In genomic region chr2:219628235-219628985, GRCh38 we compare ENCODE assay signal across 12 cellular contexts. TPM values are rescaled to one million over a fixed set of nuclear protein-coding genes. Genes with fewer than 3 reads are reported as not detected.
DNase-seq lines count a peak whose midpoint lies in the region; ATAC-seq, FAIRE-seq and TF ChIP-seq lines count a peak whose summit lies in the region.
"Had no signal": no experiment of that assay in that cellular context is flagged by ENCODE, and none has a peak within 500 bp of the region (broad histone marks: within the 10 kb centered on the region; RNA-seq: fewer than 3 reads in every experiment).

No MANE protein-coding gene starts in this region.

- peaks cover 0 to 1% of the 10 kb centered on the region in 2 experiments for H4K20me1 ChIP-seq in H1 (replicated peaks in 1 of 2; ENCODE audit: control insufficient read depth in 1 of 2, insufficient read depth in 2 of 2, low read length in 2 of 2)

- H3K27ac ChIP-seq in H1 (ENCODE audit: low read depth, low read length) (no peak overlapping the region), mesenchymal stem cell (ENCODE audit: low read length, poor library complexity, severe bottlenecking) (no peak overlapping the region), upper lobe of right lung (no peak overlapping the region)
- H3K27ac ChIP-seq: KMS-11 had no signal

- H2BK12ac ChIP-seq in H1 (ENCODE audit: low read depth, low read length) (peak overlapping the region; percentile 93; the same call in 1 of the 2 replicates), mesenchymal stem cell (ENCODE audit: low read length in 2 of 2) (no peak overlapping the region)

- TF ChIP-seq POLR2A in H1 (IDR thresholded peaks at IDR 0.05; ENCODE audit: control extremely low read depth in 1 of 2, low read depth in 2 of 2, low read length in 2 of 2) = no peak

- H2BK20ac ChIP-seq in H1 (ENCODE audit: low read length) = no peak overlapping the region

- CTCF ChIA-PET in activated naive CD4-positive, alpha-beta T cell treated with anti-CD3 and anti-CD28 coated beads, Interleukin-2, amount 10 ng/mL, durations not matched to agents 7 days and 5 days (lab: Charles Lee) = interaction anchor here (0.7 kb wide), 1 partner anchor 8 kb away, joined by 3 read pairs; no protein-coding TSS in a partner anchor
- CTCF ChIA-PET in H1 (lab: Charles Lee; ENCODE audit: partially characterized antibody) = interaction anchor here (0.9 to 22.0 kb wide), 8 partner anchors 10 to 88 kb away, joined by 3 to 356 read pairs (median 12); partner anchors contain the start of genes CHPF, STK11IP and TMEM198

- TF ChIP-seq RAD21 in H1 (IDR thresholded peaks at IDR 0.05 in 1 of 2, conservative IDR thresholded peaks at IDR 0.05 in 1 of 2; ENCODE audit: low read depth in 2 of 2, low read length in 2 of 2) = no peak

- H3K27me3 Mint-ChIP-seq in activated naive CD4-positive, alpha-beta T cell treated with anti-CD3 and anti-CD28 coated beads, Interleukin-2, amount 10 ng/mL, durations not matched to agents 7 days and 5 days = peaks cover 67% of the 10 kb centered on the region

- no peak overlapping the region for H2BK120ac ChIP-seq in H1 (replicated peaks; ENCODE audit: low read depth, low read length)
- H2BK120ac ChIP-seq in mesenchymal stem cell (ENCODE audit: low read depth, low read length) = no peak overlapping the region

- H3K9ac ChIP-seq in H1 (replicated peaks in 1 of 4; ENCODE audit: extremely low read depth in 1 of 4, low read depth in 3 of 4, low read length in 3 of 4) = no peak overlapping the region
- peak overlapping the region; percentile 62 for H3K9ac ChIP-seq in mesenchymal stem cell (ENCODE audit: low read length)
- H3K9ac ChIP-seq: KMS-11 had no signal

- H3K27me3 ChIP-seq in H1 (replicated peaks in 1 of 4; ENCODE audit: control insufficient read depth in 3 of 4, extremely low read depth in 1 of 4, insufficient read depth in 3 of 4, low read length in 3 of 4) (peaks cover 0 to 11% (median 6%) of the 10 kb centered on the region in 4 experiments; a peak in 5 of 7 replicates), mesenchymal stem cell (ENCODE audit: control insufficient read depth in 1 of 2, insufficient read depth in 1 of 2, low read length in 2 of 2) (peaks cover 4 to 16% of the 10 kb centered on the region in 2 experiments), upper lobe of right lung (no peaks in the 10 kb centered on the region)

- no peak for TF ChIP-seq EP300 in H1 (IDR thresholded peaks at IDR 0.05; ENCODE audit: borderline replicate concordance in 1 of 2, low read depth in 2 of 2, low read length in 2 of 2)

- H2BK5ac ChIP-seq in H1 (ENCODE audit: low read depth, low read length) (0 out of 2 replicates have a peak overlapping the region, but pooled peaks have one; percentile 9), mesenchymal stem cell (ENCODE audit: low read depth, low read length, poor library complexity, severe bottlenecking) (no peak overlapping the region)

- no peaks in the 10 kb centered on the region for H3K36me3 Mint-ChIP-seq in activated naive CD4-positive, alpha-beta T cell treated with anti-CD3 and anti-CD28 coated beads, Interleukin-2, amount 10 ng/mL, durations not matched to agents 7 days and 5 days
- H3K36me3 Mint-ChIP-seq: activated CD8-positive, alpha-beta memory T cell treated with anti-CD3 and anti-CD28 coated beads, Interleukin-2, amount 10 ng/mL, durations not matched to agents 7 days and 5 days had no signal

- peak overlapping the region; percentile 22 for H4K5ac ChIP-seq in H1 (ENCODE audit: insufficient read length, low read depth, low read length)

- no peaks in the 10 kb centered on the region for H3K9me3 Mint-ChIP-seq in activated naive CD4-positive, alpha-beta T cell treated with anti-CD3 and anti-CD28 coated beads, Interleukin-2, amount 10 ng/mL, durations not matched to agents 7 days and 5 days

- H3K4me3 Mint-ChIP-seq in activated naive CD4-positive, alpha-beta T cell treated with anti-CD3 and anti-CD28 coated beads, Interleukin-2, amount 10 ng/mL, durations not matched to agents 7 days and 5 days = peak overlapping the region; percentile 15
- H3K4me3 Mint-ChIP-seq: activated CD8-positive, alpha-beta memory T cell treated with anti-CD3 and anti-CD28 coated beads, Interleukin-2, amount 10 ng/mL, durations not matched to agents 7 days and 5 days had no signal

- H3K4me1 ChIP-seq in H1 (replicated peaks in 1 of 4; ENCODE audit: control insufficient read depth in 3 of 4, insufficient read depth in 4 of 4, low read length in 3 of 4) (peaks cover 0 to 12% (median 9%) of the 10 kb centered on the region in 4 experiments; a peak in 5 of 7 replicates), mesenchymal stem cell (ENCODE audit: control insufficient read depth, insufficient read depth, low read depth, low read length) (peaks cover 18% of the 10 kb centered on the region), upper lobe of right lung (no peaks in the 10 kb centered on the region)

- ATAC-seq in upper lobe of right lung (no peak), HG02588 (IDR thresholded peaks at IDR 0.05; ENCODE audit: unreplicated experiment) (no peak), HG03432 (IDR thresholded peaks at IDR 0.05; ENCODE audit: unreplicated experiment) (no peak)

- H3K14ac ChIP-seq in H1 (ENCODE audit: insufficient read length) = no peak overlapping the region
- H3K14ac ChIP-seq in mesenchymal stem cell (ENCODE audit: low read length in 2 of 2) = no peak overlapping the region

- peak overlapping the region; percentile 60 for H3K18ac ChIP-seq in H1 (ENCODE audit: extremely low read depth, low read length)
- no peak overlapping the region for H3K18ac ChIP-seq in mesenchymal stem cell (ENCODE audit: low read depth in 1 of 2, low read length in 2 of 2)

- H3K79me2 ChIP-seq in H1 (ENCODE audit: control insufficient read depth in 1 of 2, insufficient read depth in 2 of 2, low read length in 2 of 2) = no peaks in the 10 kb centered on the region

- intact Hi-C loops in upper lobe of right lung (cut with DNase I) = no loop called here

- H3K56ac ChIP-seq in H1 (replicated peaks; ENCODE audit: insufficient read length, low read depth, low read length) = no peak overlapping the region

- H4K91ac ChIP-seq in H1 (replicated peaks; ENCODE audit: insufficient read length, low read length) (peak overlapping the region; percentile 80), mesenchymal stem cell (ENCODE audit: low read length) (no peak overlapping the region)

- FAIRE-seq in H1 (lab: Jason Lieb, UNC) = no peak
- FAIRE-seq: GM12878 had no signal

- no peak overlapping the region for H3K27ac Mint-ChIP-seq in activated naive CD4-positive, alpha-beta T cell treated with anti-CD3 and anti-CD28 coated beads, Interleukin-2, amount 10 ng/mL, durations not matched to agents 7 days and 5 days
- H3K27ac Mint-ChIP-seq: activated CD8-positive, alpha-beta memory T cell treated with anti-CD3 and anti-CD28 coated beads, Interleukin-2, amount 10 ng/mL, durations not matched to agents 7 days and 5 days had no signal

- TF ChIP-seq CTCF in H1 (IDR thresholded peaks at IDR 0.05; ENCODE audit: control extremely low read depth in 1 of 3, insufficient read depth in 1 of 3, low read depth in 1 of 3, low read length in 3 of 3) = no peak
- no peak for TF ChIP-seq CTCF in upper lobe of right lung (IDR thresholded peaks at IDR 0.05)

- H3K4ac ChIP-seq in H1 (replicated peaks; ENCODE audit: insufficient read length, low read depth, low read length) (peak overlapping the region; percentile 53), mesenchymal stem cell (ENCODE audit: low read depth in 1 of 2, low read length in 2 of 2) (no peak overlapping the region)

- peaks cover 3% of the 10 kb centered on the region; the same call in 1 of the 2 replicates for H3K23me2 ChIP-seq in H1 (ENCODE audit: low read depth, low read length)

- H3K23ac ChIP-seq in H1 (ENCODE audit: insufficient read length) (no peak overlapping the region), mesenchymal stem cell (ENCODE audit: low read length in 2 of 2) (peak overlapping the region in 1 of 2 experiments; percentile 35)

- 82% methylated on average over 11 of the region's 26 CpGs; no CpG with 5 or more reads in 1 of the 2 experiments for WGBS in H1 (ENCODE audit: extremely low coverage in 1 of 2, insufficient coverage in 1 of 2, insufficient read length in 1 of 2, insufficient replicate concordance in 2 of 2, low coverage in 1 of 2, low lambda C conversion rate in 2 of 2, missing lambda C conversion rate in 1 of 2), 2 experiments
- 91% methylated on average over 26 of the region's 26 CpGs for WGBS in mesenchymal stem cell

- H3K4me3 ChIP-seq in H1 (ENCODE audit: extremely low read depth in 1 of 4, insufficient read depth in 2 of 4, low read depth in 3 of 4, low read length in 4 of 4) (peak overlapping the region; percentile 31 to 85 (median 58)), mesenchymal stem cell (ENCODE audit: insufficient read depth in 1 of 2, low read depth in 1 of 2, low read length in 2 of 2) (peak overlapping the region in 1 of 2 experiments; percentile 67), upper lobe of right lung (no peak overlapping the region)
- H3K4me3 ChIP-seq: GM12878 had no signal

- H3K36me3 ChIP-seq in H1 (ENCODE audit: control insufficient read depth in 2 of 4, insufficient read depth in 4 of 4, low read length in 3 of 4) (no peaks in the 10 kb centered on the region), mesenchymal stem cell (ENCODE audit: control insufficient read depth in 1 of 2, insufficient read depth in 2 of 2, low read depth in 1 of 2, low read length in 2 of 2) (peaks cover 15 to 42% of the 10 kb centered on the region in 2 experiments), upper lobe of right lung (no peaks in the 10 kb centered on the region)

- DNase-seq in activated naive CD4-positive, alpha-beta T cell treated with anti-CD3 and anti-CD28 coated beads, Interleukin-2, amount 10 ng/mL, durations not matched to agents 7 days and 5 days = no peak
- no peak for DNase-seq in activated naive CD4-positive, alpha-beta T cell treated with anti-CD3 and anti-CD28 coated beads, Interleukin-2, amount 50 U/mL, for 16 hours
- DNase-seq in H1 (ENCODE audit: low read depth in 1 of 2, low spot score in 2 of 2) = no peak
- DNase-seq in mesenchymal stem cell = no peak
- peak; percentile 63 for DNase-seq in upper lobe of right lung
- DNase-seq in NCI-H226 = no peak
- DNase-seq: activated CD8-positive, alpha-beta memory T cell treated with anti-CD3 and anti-CD28 coated beads, Interleukin-2, amount 10 ng/mL, durations not matched to agents 7 days and 5 days; effector memory CD4-positive, alpha-beta T cell had no signal

- H2AK5ac ChIP-seq in H1 (ENCODE audit: low read depth, low read length) = peak overlapping the region; percentile 77
- H2AK5ac ChIP-seq in mesenchymal stem cell (ENCODE audit: low read length, severe bottlenecking) = no peak overlapping the region

- H2AFZ ChIP-seq in H1 (ENCODE audit: low read length) (no peak overlapping the region), mesenchymal stem cell (ENCODE audit: low read depth, low read length) (no peak overlapping the region)

- peak overlapping the region; percentile 88; the same call in 1 of the 2 replicates for H2BK15ac ChIP-seq in H1 (ENCODE audit: low read length)
- no peak overlapping the region for H2BK15ac ChIP-seq in mesenchymal stem cell (ENCODE audit: low read depth, poor library complexity, severe bottlenecking)

- peaks cover 5% of the 10 kb centered on the region for H3K4me1 Mint-ChIP-seq in activated naive CD4-positive, alpha-beta T cell treated with anti-CD3 and anti-CD28 coated beads, Interleukin-2, amount 10 ng/mL, durations not matched to agents 7 days and 5 days

- H3K4me2 ChIP-seq in H1 (ENCODE audit: insufficient read depth in 1 of 2, low read depth in 2 of 2, low read length in 2 of 2) = peak overlapping the region; percentile 61 to 75
- peak overlapping the region; percentile 87 for H3K4me2 ChIP-seq in mesenchymal stem cell (ENCODE audit: low read length, poor library complexity, severe bottlenecking)

- POLR2A ChIA-PET in H1 (lab: Charles Lee; ENCODE audit: partially characterized antibody) = interaction anchor here (1.1 to 2.5 kb wide), 3 partner anchors 10 to 58 kb away, joined by 3 to 11 read pairs (median 3); partner anchors contain the start of gene STK11IP

- H4K8ac ChIP-seq in H1 (ENCODE audit: extremely low read depth, insufficient read depth, low read length) (no peak overlapping the region; the same call in 1 of the 2 replicates), mesenchymal stem cell (ENCODE audit: low read length) (no peak overlapping the region)

- no peaks in the 10 kb centered on the region for H3K79me1 ChIP-seq in H1 (ENCODE audit: low read depth, low read length)
- H3K79me1 ChIP-seq in mesenchymal stem cell (replicated peaks; ENCODE audit: low read length, poor library complexity, severe bottlenecking) = no peaks in the 10 kb centered on the region

- H3K9me3 ChIP-seq in H1 (ENCODE audit: insufficient read depth in 2 of 2, low read depth in 1 of 2, low read length in 1 of 2) (no peaks in the 10 kb centered on the region), mesenchymal stem cell (ENCODE audit: control insufficient read depth, low read length) (no peaks in the 10 kb centered on the region), upper lobe of right lung (no peaks in the 10 kb centered on the region)

RNA-seq across cellular contexts. Expression of gene SLC4A3, which starts 1.0 kb away (rescaled TPM):
- total RNA-seq in H1 (2021; fragmentation: NEBNext Ultra II Directional; extraction: Animal tissue kit (Norgen Biotek cat#: 25700)) = 6.5 and 7.4 TPM in 2 replicates
- polyA plus RNA-seq in H1 (2011; rRNA removed) = 4.8 and 8.2 TPM in 2 replicates
- polyA plus RNA-seq in H1 (2011; cell fraction: cytosol; rRNA removed) = 5.4 TPM
- 37.1 TPM for polyA plus RNA-seq in H1 (2011; cell fraction: nucleus; rRNA removed)
- 5.8 to 8.2 TPM (median 6.5 TPM) in 4 replicates for polyA plus RNA-seq in H1 (2012, experiment 1 of 2)
- polyA plus RNA-seq in H1 (2012, experiment 2 of 2) = 4.7 TPM
- polyA plus RNA-seq in H1 (2013, experiment 1 of 2) = 4.7 TPM
- polyA plus RNA-seq in H1 (2013, experiment 2 of 2) = 4.8 TPM
- polyA minus RNA-seq in H1 (2011; rRNA and poly(A)+ RNA removed) = 2.8 and 5.1 TPM in 2 replicates
- 4.6 TPM for polyA minus RNA-seq in H1 (2011; cell fraction: cytosol; rRNA and poly(A)+ RNA removed)
- 9.8 TPM for polyA minus RNA-seq in H1 (2011; cell fraction: nucleus; rRNA and poly(A)+ RNA removed)
- 2.6 TPM for polyA plus RNA-seq in mesenchymal stem cell (2013, experiment 1 of 2)
- 2.6 TPM for polyA plus RNA-seq in mesenchymal stem cell (2013, experiment 2 of 2)
- total RNA-seq in upper lobe of right lung = 2.9 TPM
- total RNA-seq: activated CD8-positive, alpha-beta memory T cell treated with anti-CD3 and anti-CD28 coated beads, Interleukin-2, amount 10 ng/mL, durations not matched to agents 7 days and 5 days; GM12878 had no signal

RNA-seq across cellular contexts. Expression of gene STK11IP, which starts 30.8 kb away (rescaled TPM):
- 24.1 and 29.6 TPM in 2 replicates for total RNA-seq in H1 (2021; fragmentation: NEBNext Ultra II Directional; extraction: Animal tissue kit (Norgen Biotek cat#: 25700))
- polyA plus RNA-seq in H1 (2011; rRNA removed) = 18.5 and 26.5 TPM in 2 replicates
- 15.8 TPM for polyA plus RNA-seq in H1 (2011; cell fraction: cytosol; rRNA removed)
- 164 TPM for polyA plus RNA-seq in H1 (2011; cell fraction: nucleus; rRNA removed)
- 17.0 to 28.8 TPM (median 24.2 TPM) in 4 replicates for polyA plus RNA-seq in H1 (2012, experiment 1 of 2)
- polyA plus RNA-seq in H1 (2012, experiment 2 of 2) = 20.6 TPM
- 15.3 TPM for polyA plus RNA-seq in H1 (2013, experiment 1 of 2)
- 13.6 TPM for polyA plus RNA-seq in H1 (2013, experiment 2 of 2)
- 24.4 and 24.9 TPM in 2 replicates for polyA minus RNA-seq in H1 (2011; rRNA and poly(A)+ RNA removed)
- polyA minus RNA-seq in H1 (2011; cell fraction: cytosol; rRNA and poly(A)+ RNA removed) = 20.9 TPM
- 35.4 TPM for polyA minus RNA-seq in H1 (2011; cell fraction: nucleus; rRNA and poly(A)+ RNA removed)
- polyA plus RNA-seq in mesenchymal stem cell (2013, experiment 1 of 2) = 14.6 TPM
- polyA plus RNA-seq in mesenchymal stem cell (2013, experiment 2 of 2) = 13.3 TPM
- 25.7 TPM for total RNA-seq in upper lobe of right lung

RNA-seq across cellular contexts. Expression of gene INHA, which starts 56.3 kb away (rescaled TPM):
- total RNA-seq in H1 (2021; fragmentation: NEBNext Ultra II Directional; extraction: Animal tissue kit (Norgen Biotek cat#: 25700)) = 0.65 and 0.73 TPM in 2 replicates
- polyA plus RNA-seq in H1 (2011; rRNA removed) = 2.7 and 4.3 TPM in 2 replicates
- polyA plus RNA-seq in H1 (2011; cell fraction: cytosol; rRNA removed) = 3.2 TPM
- 11.1 TPM for polyA plus RNA-seq in H1 (2011; cell fraction: nucleus; rRNA removed)
- polyA plus RNA-seq in H1 (2012, experiment 1 of 2) = 0.77 to 3.2 TPM (median 2.1 TPM) in 4 replicates
- 0.54 TPM for polyA plus RNA-seq in H1 (2012, experiment 2 of 2)
- 0.61 TPM for polyA plus RNA-seq in H1 (2013, experiment 1 of 2)
- polyA plus RNA-seq in H1 (2013, experiment 2 of 2) = 0.57 TPM
- 0.22 and 0.41 TPM in 2 replicates for polyA minus RNA-seq in H1 (2011; rRNA and poly(A)+ RNA removed)
- polyA minus RNA-seq in H1 (2011; cell fraction: cytosol; rRNA and poly(A)+ RNA removed) = not detected
- 1.1 TPM for polyA minus RNA-seq in H1 (2011; cell fraction: nucleus; rRNA and poly(A)+ RNA removed)
- 0.30 TPM for polyA plus RNA-seq in mesenchymal stem cell (2013, experiment 1 of 2)
- polyA plus RNA-seq in mesenchymal stem cell (2013, experiment 2 of 2) = 0.18 TPM
- 0.43 TPM for total RNA-seq in upper lobe of right lung
- total RNA-seq: activated CD8-positive, alpha-beta memory T cell treated with anti-CD3 and anti-CD28 coated beads, Interleukin-2, amount 10 ng/mL, durations not matched to agents 7 days and 5 days; GM12878 had no signal
- polyA plus RNA-seq: GM12878 had no signal

RNA-seq across cellular contexts. Expression of gene OBSL1, which starts 57.1 kb away (rescaled TPM):
- total RNA-seq in H1 (2021; fragmentation: NEBNext Ultra II Directional; extraction: Animal tissue kit (Norgen Biotek cat#: 25700)) = 127 and 135 TPM in 2 replicates
- 116 and 205 TPM in 2 replicates for polyA plus RNA-seq in H1 (2011; rRNA removed)
- polyA plus RNA-seq in H1 (2011; cell fraction: cytosol; rRNA removed) = 171 TPM
- 776 TPM for polyA plus RNA-seq in H1 (2011; cell fraction: nucleus; rRNA removed)
- 105 to 168 TPM (median 164 TPM) in 4 replicates for polyA plus RNA-seq in H1 (2012, experiment 1 of 2)
- 108 TPM for polyA plus RNA-seq in H1 (2012, experiment 2 of 2)
- 76.8 TPM for polyA plus RNA-seq in H1 (2013, experiment 1 of 2)
- polyA plus RNA-seq in H1 (2013, experiment 2 of 2) = 67.6 TPM
- 64.9 and 94.5 TPM in 2 replicates for polyA minus RNA-seq in H1 (2011; rRNA and poly(A)+ RNA removed)
- 91.4 TPM for polyA minus RNA-seq in H1 (2011; cell fraction: cytosol; rRNA and poly(A)+ RNA removed)
- polyA minus RNA-seq in H1 (2011; cell fraction: nucleus; rRNA and poly(A)+ RNA removed) = 160 TPM
- polyA plus RNA-seq in mesenchymal stem cell (2013, experiment 1 of 2) = 19.4 TPM
- 20.0 TPM for polyA plus RNA-seq in mesenchymal stem cell (2013, experiment 2 of 2)
- 72.8 TPM for total RNA-seq in upper lobe of right lung
